9 cellular contexts compared by ENCODE assay signal in genomic region chrX:48939417-48940228, GRCh38. TPM values are rescaled to one million over a fixed set of nuclear protein-coding genes. Genes with fewer than 3 reads are reported as not detected.
DNase-seq lines count a peak whose midpoint lies in the region; ATAC-seq, FAIRE-seq and TF ChIP-seq lines count a peak whose summit lies in the region.
"Had no signal": no experiment of that assay in that cellular context is flagged by ENCODE, and none has a peak within 500 bp of the region (broad histone marks: within the 10 kb centered on the region; RNA-seq: fewer than 3 reads in every experiment).

No MANE protein-coding gene starts in this region.

- H3K36me3 ChIP-seq in KMS-11 (ENCODE audit: insufficient read depth) (no peaks in the 10 kb centered on the region), neutrophil (peaks cover 5% of the 10 kb centered on the region), gastroesophageal sphincter (peaks cover 0 to 36% of the 10 kb centered on the region in 2 donors)

- H3K4me1 Mint-ChIP-seq in activated naive CD4-positive, alpha-beta T cell treated with anti-CD3 and anti-CD28 coated beads, Interleukin-2, amount 10 ng/mL, durations not matched to agents 7 days and 5 days: peaks cover 93% of the 10 kb centered on the region

- CTCF ChIA-PET in activated naive CD4-positive, alpha-beta T cell treated with anti-CD3 and anti-CD28 coated beads, Interleukin-2, amount 10 ng/mL, durations not matched to agents 7 days and 5 days (lab: Charles Lee): interaction anchor here (1.0 to 3.7 kb wide), 5 partner anchors 19 to 291 kb away, joined by 3 to 24 read pairs (median 6); partner anchors contain the start of gene PIM2

- H3K4me3 ChIP-seq in KMS-11 (IDR thresholded peaks at IDR 0.05; ENCODE audit: insufficient read depth, low read depth, low read length) (no peak overlapping the region), neutrophil (ENCODE audit: low read depth in 1 of 2, low read length in 1 of 2) (peak overlapping the region; percentile 38 to 46), gastroesophageal sphincter (no peak overlapping the region)

- H3K9ac ChIP-seq in KMS-11: peak overlapping the region; percentile 70

- ATAC-seq in gastroesophageal sphincter (no peak), GM19324 (IDR thresholded peaks at IDR 0.05; ENCODE audit: low FRiP score, unreplicated experiment) (no peak), GM21367 (IDR thresholded peaks at IDR 0.05; ENCODE audit: unreplicated experiment) (no peak)

- H3K9me3 ChIP-seq in neutrophil (no peaks in the 10 kb centered on the region), gastroesophageal sphincter (no peaks in the 10 kb centered on the region)

- DNase-seq in GM18507 (ENCODE audit: extremely low spot score, insufficient read length, low read depth): no peak
- peak; percentile 52 for DNase-seq in activated naive CD4-positive, alpha-beta T cell treated with anti-CD3 and anti-CD28 coated beads, Interleukin-2, amount 10 ng/mL, durations not matched to agents 7 days and 5 days
- DNase-seq: DMS 273 treated with DMSO at 0.1 percent for 48 hours, NCI-H1436 had no signal

- no peak overlapping the region for H2AFZ ChIP-seq in KMS-11 (ENCODE audit: low read depth)

- H3K4me2 ChIP-seq in KMS-11: peak overlapping the region; percentile 100

- TF ChIP-seq EP300 in gastroesophageal sphincter (IDR thresholded peaks at IDR 0.05): no peak

- peaks cover 22% of the 10 kb centered on the region; the same call in 1 of the 2 replicates for H3K79me2 ChIP-seq in KMS-11 (ENCODE audit: insufficient read depth, low read depth)

- no peaks in the 10 kb centered on the region for H3K27me3 Mint-ChIP-seq in activated naive CD4-positive, alpha-beta T cell treated with anti-CD3 and anti-CD28 coated beads, Interleukin-2, amount 10 ng/mL, durations not matched to agents 7 days and 5 days

- H3K27ac ChIP-seq in KMS-11 (peak overlapping the region; percentile 98), neutrophil (peak overlapping the region; percentile 99), gastroesophageal sphincter (peak overlapping the region in 1 of 4 donors; percentile 6)

- peaks cover 46% of the 10 kb centered on the region for H3K36me3 Mint-ChIP-seq in activated naive CD4-positive, alpha-beta T cell treated with anti-CD3 and anti-CD28 coated beads, Interleukin-2, amount 10 ng/mL, durations not matched to agents 7 days and 5 days

- H3K27ac Mint-ChIP-seq in activated naive CD4-positive, alpha-beta T cell treated with anti-CD3 and anti-CD28 coated beads, Interleukin-2, amount 10 ng/mL, durations not matched to agents 7 days and 5 days: peak overlapping the region; percentile 98

- peak overlapping the region; percentile 57 for H3K4me3 Mint-ChIP-seq in activated naive CD4-positive, alpha-beta T cell treated with anti-CD3 and anti-CD28 coated beads, Interleukin-2, amount 10 ng/mL, durations not matched to agents 7 days and 5 days

- H3K9me3 Mint-ChIP-seq in activated naive CD4-positive, alpha-beta T cell treated with anti-CD3 and anti-CD28 coated beads, Interleukin-2, amount 10 ng/mL, durations not matched to agents 7 days and 5 days: no peaks in the 10 kb centered on the region

- no CpG with 5 or more reads among the region's 3 CpGs for WGBS in gastroesophageal sphincter (ENCODE audit: low coverage in 1 of 2), 2 donors

- no peak for TF ChIP-seq CTCF in KMS-11 (conservative IDR thresholded peaks at IDR 0.05; ENCODE audit: low read depth, low read length)
- TF ChIP-seq CTCF in neutrophil (IDR thresholded peaks at IDR 0.05): no peak
- no peak for TF ChIP-seq CTCF in gastroesophageal sphincter (IDR thresholded peaks at IDR 0.05)

- peaks cover 93% of the 10 kb centered on the region for H3K4me1 ChIP-seq in KMS-11 (ENCODE audit: low read depth, poor library complexity, severe bottlenecking)
- H3K4me1 ChIP-seq in neutrophil (ENCODE audit: control insufficient read depth in 1 of 2, insufficient read depth in 1 of 2, low read depth in 1 of 2, low read length in 1 of 2): peaks cover 60 to 77% of the 10 kb centered on the region in 2 experiments
- peaks cover 0 to 45% (median 0%) of the 10 kb centered on the region in 3 donors for H3K4me1 ChIP-seq in gastroesophageal sphincter

- peak; percentile 97 for FAIRE-seq in GM18507 (lab: Jason Lieb, UNC)

- H4K20me1 ChIP-seq in KMS-11 (ENCODE audit: insufficient read depth): no peaks in the 10 kb centered on the region

- TF ChIP-seq POLR2A in gastroesophageal sphincter (IDR thresholded peaks at IDR 0.05): no peak

- no peaks in the 10 kb centered on the region for H3K27me3 ChIP-seq in KMS-11 (ENCODE audit: insufficient read depth, low read depth)
- no peaks in the 10 kb centered on the region for H3K27me3 ChIP-seq in neutrophil
- H3K27me3 ChIP-seq in gastroesophageal sphincter: no peaks in the 10 kb centered on the region

RNA-seq across cellular contexts. Expression of gene OTUD5, which starts 17.8 kb away (rescaled TPM):
- total RNA-seq in gastroesophageal sphincter: 10 to 100 TPM; 36.8 to 54.3 (median 47.7) TPM

RNA-seq across cellular contexts. Expression of gene PIM2, which starts 20.8 kb away (rescaled TPM):
- 1 to 10 TPM; 4.7 to 7.4 (median 7.0) TPM for total RNA-seq in gastroesophageal sphincter

RNA-seq across cellular contexts. Expression of gene SLC35A2, which starts 28.2 kb away (rescaled TPM):
- total RNA-seq in gastroesophageal sphincter: 10 to 100 TPM in 3 of 4 donors, 1 to 10 TPM in 1; 8.1 to 12.8 (median 11.9) TPM

RNA-seq across cellular contexts. Expression of gene KCND1, which starts 32.0 kb away (rescaled TPM):
- total RNA-seq in gastroesophageal sphincter: 1 to 10 TPM in 3 of 4 donors, under 1 TPM in 1; 0.78 to 2.7 (median 1.7) TPM

RNA-seq across cellular contexts. Expression of gene PQBP1, which starts 41.9 kb away (rescaled TPM):
- total RNA-seq in gastroesophageal sphincter: 10 to 100 TPM; 47.8 to 79.8 (median 69.4) TPM

Comparison
In these comparisons a context has a peak if more than half of its experiments do, and no peak if none do; other contexts are left out.
1. H3K4me3 ChIP-seq: peak in neutrophil (2 of 2); none in KMS-11 (single experiment) and gastroesophageal sphincter (0 of 2).